Comparison of ENCODE assay signal across 1 cellular context in genomic region chr5:151003503-151003860, GRCh38.
TF ChIP-seq lines count a peak whose summit lies in the region.

No MANE protein-coding gene starts in this region.

TF ChIP-seq in HEK293, 187 proteins besides CTCF, POLR2A, EP300 and RAD21:
- peak; percentile 66; the same call in 1 of the 2 replicates for TF ChIP-seq ATF2 (tag by site-specific recombination; IDR thresholded peaks at IDR 0.05; ENCODE audit: low read depth)
- TF ChIP-seq ZNF639 (tag by site-specific recombination; IDR thresholded peaks at IDR 0.05): no peak
- no peak for TF ChIP-seq ZNF48 (tag by site-specific recombination; IDR thresholded peaks at IDR 0.05)
